In the genomic region with DNA sequence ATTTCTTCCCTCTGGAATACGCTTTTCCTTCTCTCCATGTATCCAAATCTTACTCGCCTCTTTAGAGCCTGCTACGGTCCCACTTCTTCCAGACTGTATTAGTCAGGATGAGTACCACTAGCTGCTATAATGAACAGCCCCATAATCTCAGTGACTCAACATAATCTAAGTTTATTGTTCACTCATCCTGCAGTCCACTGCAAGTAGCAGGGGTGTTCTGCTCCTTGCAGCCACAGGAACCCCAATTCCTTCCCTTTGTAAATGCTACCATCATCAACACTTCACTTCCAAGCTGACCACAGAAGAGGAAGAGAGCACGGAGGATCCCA, we compare ENCODE assay signal across 7 cellular contexts.
"Had no signal": no experiment of that assay in that cellular context is flagged by ENCODE, and none has a peak within 500 bp of the region (broad histone marks: within the 10 kb centered on the region; RNA-seq: fewer than 3 reads in every experiment).

No MANE protein-coding gene starts in this region.

- H3K36me3 ChIP-seq: HAP-1 had no signal

- DNase-seq: GM23248, GOT3, H7, KG1 had no signal

- ATAC-seq: HCT116 had no signal

- H3K36me3 Mint-ChIP-seq: IgD-negative memory B cell had no signal

- H3K27ac ChIP-seq: GM23248 had no signal

- H3K4me3 Mint-ChIP-seq: IgD-negative memory B cell had no signal

- H3K9me3 ChIP-seq: HAP-1 had no signal

- H3K4me3 ChIP-seq: GM23248, HAP-1 had no signal

- H3K4me1 ChIP-seq: HAP-1 had no signal
